In the genomic region with DNA sequence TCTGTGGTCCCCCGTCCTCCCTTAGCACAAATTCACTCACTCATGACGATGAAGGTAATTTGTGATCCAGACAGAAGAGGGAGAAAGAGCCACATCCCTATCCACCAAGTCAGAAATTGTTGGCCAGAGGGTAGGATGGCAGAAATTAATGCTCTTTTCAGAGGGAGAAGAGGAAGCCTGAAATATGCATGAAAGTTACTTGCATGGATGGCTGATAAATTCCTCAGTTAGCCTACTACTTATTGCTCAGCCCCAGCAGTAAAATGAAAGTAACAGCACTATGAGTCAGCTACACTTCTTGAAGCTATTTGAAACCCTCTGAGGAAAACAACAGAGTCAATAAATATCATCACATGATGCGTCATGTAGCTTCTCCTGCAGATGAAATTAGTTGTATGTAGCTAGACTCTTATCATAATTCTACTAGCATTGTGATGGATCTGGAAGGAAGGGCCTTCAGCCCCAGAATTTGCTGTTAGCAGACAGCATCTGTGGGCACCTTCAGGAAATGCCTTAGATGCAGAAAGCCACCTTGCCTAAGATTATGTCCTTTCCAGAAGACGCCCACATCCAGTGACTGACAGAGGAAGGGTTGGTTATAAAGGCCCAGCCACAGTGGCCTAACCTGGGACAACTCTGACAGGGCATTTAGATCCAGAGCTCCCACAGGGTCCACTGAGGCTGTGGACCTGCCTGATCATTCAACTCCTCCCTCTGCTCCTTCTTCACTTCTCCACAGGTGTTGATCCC, we compare ENCODE assay signal across 8 cellular contexts.
DNase-seq lines count a peak whose midpoint lies in the region; ATAC-seq and TF ChIP-seq lines count a peak whose summit lies in the region.

No MANE protein-coding gene starts in this region.

- H3K27ac Mint-ChIP-seq in activated CD4-positive, alpha-beta T cell treated with anti-CD3 and anti-CD28 coated beads, Interleukin-2, amount 10 ng/mL, durations not matched to agents 24 days and 14 days, result peak overlapping the region; percentile 4

- H3K36me3 Mint-ChIP-seq in activated CD4-positive, alpha-beta T cell treated with anti-CD3 and anti-CD28 coated beads, Interleukin-2, amount 10 ng/mL, durations not matched to agents 24 days and 14 days (ENCODE audit: low read depth), result no peaks in the 10 kb centered on the region

- H3K4me3 Mint-ChIP-seq in activated CD4-positive, alpha-beta T cell treated with anti-CD3 and anti-CD28 coated beads, Interleukin-2, amount 10 ng/mL, durations not matched to agents 24 days and 14 days, result no peak overlapping the region

- intact Hi-C loops in activated CD4-positive, alpha-beta T cell treated with anti-CD3 and anti-CD28 coated beads, Interleukin-2, amount 10 ng/mL, durations not matched to agents 24 days and 14 days (cut with micrococcal nuclease), result loop anchor here (1.0 to 5.0 kb wide), 2 partner anchors 83 to 195 kb away; no protein-coding TSS in a partner anchor

- no peaks in the 10 kb centered on the region for H3K27me3 Mint-ChIP-seq in activated CD4-positive, alpha-beta T cell treated with anti-CD3 and anti-CD28 coated beads, Interleukin-2, amount 10 ng/mL, durations not matched to agents 24 days and 14 days

- H3K36me3 ChIP-seq in WERI-Rb-1, result no peaks in the 10 kb centered on the region

- peaks cover 17% of the 10 kb centered on the region for H3K4me1 Mint-ChIP-seq in activated CD4-positive, alpha-beta T cell treated with anti-CD3 and anti-CD28 coated beads, Interleukin-2, amount 10 ng/mL, durations not matched to agents 24 days and 14 days

- no peak for DNase-seq in activated CD4-positive, alpha-beta T cell treated with anti-CD3 and anti-CD28 coated beads, Interleukin-2, amount 10 ng/mL, durations not matched to agents 24 days and 14 days
- no peak for DNase-seq in activated CD4-positive, alpha-beta T cell treated with anti-CD3 and anti-CD28 coated beads for 4 hours
- DNase-seq in WERI-Rb-1 (no peak), iris pigment epithelial cell (ENCODE audit: low read depth) (peak; percentile 96), NAMALWA (ENCODE audit: low spot score) (no peak), NCI-H345 (lab: John Stamatoyannopoulos, UW) (no peak), 8988T (no peak)

- H3K9me3 ChIP-seq in WERI-Rb-1 (ENCODE audit: severe bottlenecking), result no peaks in the 10 kb centered on the region

- H3K27ac ChIP-seq in WERI-Rb-1, result no peak overlapping the region

- peak; percentile 60 for ATAC-seq in HG02938 (IDR thresholded peaks at IDR 0.05; ENCODE audit: unreplicated experiment)

- H3K4me3 ChIP-seq in WERI-Rb-1 (ENCODE audit: low read depth, low read length), result no peak overlapping the region

- no peaks in the 10 kb centered on the region for H3K9me3 Mint-ChIP-seq in activated CD4-positive, alpha-beta T cell treated with anti-CD3 and anti-CD28 coated beads, Interleukin-2, amount 10 ng/mL, durations not matched to agents 24 days and 14 days

- TF ChIP-seq CTCF in WERI-Rb-1 (IDR thresholded peaks at IDR 0.05; ENCODE audit: low read depth, low read length), result 0 out of 2 replicates have a peak, but pooled peaks have one; percentile 13

- no peaks in the 10 kb centered on the region for H3K27me3 ChIP-seq in WERI-Rb-1 (ENCODE audit: insufficient read depth, low read depth, severe bottlenecking)
